8 cellular contexts compared by ENCODE assay signal in genomic region chr4:128287159-128287870, GRCh38. TPM values are rescaled to one million over a fixed set of nuclear protein-coding genes. Genes with fewer than 3 reads are reported as not detected.
A peak's percentile ranks its signal among the peaks of the same experiment; 100 is the strongest.
DNase-seq lines count a peak whose midpoint lies in the region; ATAC-seq lines count a peak whose summit lies in the region.

Gene PGRMC2, minus strand, starts transcription at chr4:128287813. Its CDS starts 23 bp downstream, at chr4:128287790.

- H3K27ac ChIP-seq in ectodermal cell (ENCODE audit: insufficient read depth, low read depth, low read length, poor library complexity, severe bottlenecking) (peak within 1 kb of the TSS; percentile 85), temporal lobe (ENCODE audit: low read depth, low read length) (peak within 1 kb of the TSS; percentile 84)

- H3K4me1 ChIP-seq in ectodermal cell (ENCODE audit: control insufficient read depth, insufficient read depth, low read length): no peaks in the 10 kb centered on the region

- H3K9me3 ChIP-seq in ectodermal cell (ENCODE audit: control insufficient read depth, low read length): no peaks in the 10 kb centered on the region

- no peaks in the 10 kb centered on the region for H3K27me3 ChIP-seq in ectodermal cell (ENCODE audit: control insufficient read depth, insufficient read depth, low read length, poor library complexity, severe bottlenecking)

- peak within 1 kb of the TSS; percentile 94 for H3K27ac Mint-ChIP-seq in stimulated activated naive CD8-positive, alpha-beta T cell treated with anti-CD3 and anti-CD28 coated beads, Interleukin-15, Interleukin-2, amounts not matched to agents 100 ng/mL and 50 ng/mL, for 24 hours
- H3K27ac Mint-ChIP-seq in memory B cell: peak within 1 kb of the TSS; percentile 88

- H3K9me3 Mint-ChIP-seq in stimulated activated naive CD8-positive, alpha-beta T cell treated with anti-CD3 and anti-CD28 coated beads, Interleukin-15, Interleukin-2, amounts not matched to agents 100 ng/mL and 50 ng/mL, for 24 hours: no peaks in the 10 kb centered on the region
- H3K9me3 Mint-ChIP-seq in memory B cell: no peaks in the 10 kb centered on the region

- H3K4me1 Mint-ChIP-seq in stimulated activated naive CD8-positive, alpha-beta T cell treated with anti-CD3 and anti-CD28 coated beads, Interleukin-15, Interleukin-2, amounts not matched to agents 100 ng/mL and 50 ng/mL, for 24 hours (ENCODE audit: low read depth): peaks cover 42% of the 10 kb centered on the region
- peaks cover 21% of the 10 kb centered on the region for H3K4me1 Mint-ChIP-seq in memory B cell

- no peaks in the 10 kb centered on the region for H3K27me3 Mint-ChIP-seq in stimulated activated naive CD8-positive, alpha-beta T cell treated with anti-CD3 and anti-CD28 coated beads, Interleukin-15, Interleukin-2, amounts not matched to agents 100 ng/mL and 50 ng/mL, for 24 hours
- no peaks in the 10 kb centered on the region for H3K27me3 Mint-ChIP-seq in memory B cell

- H3K4me3 Mint-ChIP-seq in stimulated activated naive CD8-positive, alpha-beta T cell treated with anti-CD3 and anti-CD28 coated beads, Interleukin-15, Interleukin-2, amounts not matched to agents 100 ng/mL and 50 ng/mL, for 24 hours: peak within 1 kb of the TSS; percentile 89
- H3K4me3 Mint-ChIP-seq in memory B cell: peak within 1 kb of the TSS; percentile 83

- DNase-seq in stimulated activated naive CD8-positive, alpha-beta T cell treated with anti-CD3 and anti-CD28 coated beads, Interleukin-15, Interleukin-2, amounts not matched to agents 100 U/mL and 50 U/mL, for 24 hours: no peak
- DNase-seq in SK-N-DZ (ENCODE audit: low spot score) (peak; percentile 29), memory B cell (ENCODE audit: low spot score in 2 of 2) (peak in 1 of 2 donors; percentile 3)
- DNase-seq in activated effector memory CD4-positive, alpha-beta T cell treated with anti-CD3 and anti-CD28 coated beads, Interleukin-2, amount 50 U/mL, for 16 hours: no peak

- H3K36me3 Mint-ChIP-seq in stimulated activated naive CD8-positive, alpha-beta T cell treated with anti-CD3 and anti-CD28 coated beads, Interleukin-15, Interleukin-2, amounts not matched to agents 100 ng/mL and 50 ng/mL, for 24 hours (ENCODE audit: low read depth): peaks cover 24% of the 10 kb centered on the region
- H3K36me3 Mint-ChIP-seq in memory B cell: peaks cover 2% of the 10 kb centered on the region

- WGBS in ectodermal cell, 2 experiments: 0% methylated on average over 63 to 65 of the region's 65 CpGs

- peak within 1 kb of the TSS; percentile 78 for H3K4me3 ChIP-seq in ectodermal cell (ENCODE audit: insufficient read depth, low read depth, low read length)

- ATAC-seq in stimulated activated naive CD8-positive, alpha-beta T cell treated with anti-CD3 and anti-CD28 coated beads, Interleukin-15, Interleukin-2, amounts not matched to agents 100 U/mL and 50 U/mL, for 24 hours: no peak
- peak; percentile 2 for ATAC-seq in HG03064 (IDR thresholded peaks at IDR 0.05; ENCODE audit: low read depth, unreplicated experiment)
- no peak for ATAC-seq in memory B cell (ENCODE audit: low read depth)

- no peaks in the 10 kb centered on the region for H3K36me3 ChIP-seq in ectodermal cell (ENCODE audit: control insufficient read depth, insufficient read depth, low read length)

RNA-seq across cellular contexts. Expression of gene PGRMC2, which starts in this region (rescaled TPM):
- 12.5 and 15.1 TPM in 2 replicates for polyA plus RNA-seq in SK-N-DZ (2014; cell fraction: cytosol; rRNA removed)
- 9.7 and 18.0 TPM in 2 replicates for polyA plus RNA-seq in SK-N-DZ (2014; cell fraction: nucleus; rRNA removed)
- polyA plus RNA-seq in ectodermal cell (2013, experiment 1 of 4): 88.5 TPM
- 92.0 TPM for polyA plus RNA-seq in ectodermal cell (2013, experiment 2 of 4)
- 72.0 TPM for polyA plus RNA-seq in ectodermal cell (2013, experiment 3 of 4)
- polyA plus RNA-seq in ectodermal cell (2013, experiment 4 of 4): 82.4 TPM
- total RNA-seq in temporal lobe: 37.9 TPM
